In genomic region chr4:118758293-118758692, GRCh38 we compare ENCODE assay signal across 18 cellular contexts.
A peak's percentile ranks its signal among the peaks of the same experiment; 100 is the strongest.
DNase-seq lines count a peak whose midpoint lies in the region; ATAC-seq and TF ChIP-seq lines count a peak whose summit lies in the region.
"Had no signal": no experiment of that assay in that cellular context is flagged by ENCODE, and none has a peak within 500 bp of the region (broad histone marks: within the 10 kb centered on the region; RNA-seq: fewer than 3 reads in every experiment).

No MANE protein-coding gene starts in this region.

- H3K23ac ChIP-seq in IMR-90 (ENCODE audit: low read depth, low read length) = no peak overlapping the region

- peaks cover 17% of the 10 kb centered on the region for H3K36me3 ChIP-seq in IMR-90 (ENCODE audit: control insufficient read depth, insufficient read depth, low read length)
- H3K36me3 ChIP-seq in breast epithelium = no peaks in the 10 kb centered on the region
- no peaks in the 10 kb centered on the region for H3K36me3 ChIP-seq in hepatocyte (replicated peaks; ENCODE audit: insufficient read depth, low read depth)
- H3K36me3 ChIP-seq in spleen = peaks cover 0 to 59% (median 11%) of the 10 kb centered on the region in 6 donors

- WGBS in IMR-90 (ENCODE audit: extremely low coverage in 2 of 2, insufficient read length in 1 of 2), 2 experiments = no CpG with 5 or more reads among the region's 5 CpGs
- WGBS in hepatocyte (ENCODE audit: low lambda C conversion rate, missing lambda C conversion rate) = 47% methylated on average over 5 of the region's 5 CpGs
- 70 to 83% (median 81%) methylated on average over 5 of the region's 5 CpGs for WGBS in spleen, 5 donors

- no peaks in the 10 kb centered on the region for H3K9me3 Mint-ChIP-seq in Calu3 (ENCODE audit: low read depth, unreplicated experiment)

- peaks cover 36 to 62% of the 10 kb centered on the region in 2 experiments for H3K79me1 ChIP-seq in IMR-90 (ENCODE audit: low read depth in 1 of 2, low read length in 2 of 2)

- H3K14ac ChIP-seq in IMR-90 (replicated peaks; ENCODE audit: low read depth, low read length) = no peak overlapping the region

- peaks cover 23% of the 10 kb centered on the region for H3K9me1 ChIP-seq in IMR-90 (ENCODE audit: insufficient read depth, low read length)

- DNase-seq in IMR-90 (peak; percentile 85), breast epithelium (ENCODE audit: low spot score in 2 of 2) (no peak), hepatocyte (ENCODE audit: low spot score) (no peak), spleen (no peak), Calu3 (no peak), NCI-H2227 (lab: John Stamatoyannopoulos, UW; ENCODE audit: unreplicated experiment) (no peak)
- DNase-seq: activated CD8-positive, alpha-beta memory T cell treated with anti-CD3 and anti-CD28 coated beads, Interleukin-2, amount 50 U/mL, for 48 hours; DMS53; Kasumi-1; NCI-H146; NCI-H446 treated with DMSO at 0.1 percent for 48 hours; PC-3 had no signal

- CTCF ChIA-PET in IMR-90 (lab: Yijun Ruan, JAX) (no interaction called here), Calu3 (lab: Charles Lee) (no interaction called here)

- H3K4me1 Mint-ChIP-seq in Calu3 (ENCODE audit: low read depth, unreplicated experiment) = no peaks in the 10 kb centered on the region

- H3K9me2 ChIP-seq in hepatocyte (replicated peaks; ENCODE audit: insufficient read depth) = no peaks in the 10 kb centered on the region

- no peak overlapping the region for H3K4ac ChIP-seq in IMR-90 (ENCODE audit: low read depth, low read length)

- no peak for TF ChIP-seq RAD21 in IMR-90 (IDR thresholded peaks at IDR 0.05; ENCODE audit: low read length)

- TF ChIP-seq POLR2A in IMR-90 (IDR thresholded peaks at IDR 0.05; ENCODE audit: low read depth, low read length) (no peak), breast epithelium (IDR thresholded peaks at IDR 0.05) (no peak), spleen (IDR thresholded peaks at IDR 0.05) (no peak)

- H4K8ac ChIP-seq in IMR-90 (ENCODE audit: low read depth in 2 of 2, low read length in 2 of 2) = no peak overlapping the region

- H3K9me3 ChIP-seq in IMR-90 (ENCODE audit: control insufficient read depth, insufficient read depth, low read length) = no peaks in the 10 kb centered on the region
- H3K9me3 ChIP-seq in breast epithelium = no peaks in the 10 kb centered on the region
- no peaks in the 10 kb centered on the region for H3K9me3 ChIP-seq in hepatocyte (ENCODE audit: low read depth)
- H3K9me3 ChIP-seq in spleen = no peaks in the 10 kb centered on the region
- H3K9me3 ChIP-seq: HAP-1 had no signal

- no peak overlapping the region for H2AK5ac ChIP-seq in IMR-90 (ENCODE audit: low read depth, low read length)

- peak overlapping the region; percentile 83 for H2BK5ac ChIP-seq in IMR-90 (ENCODE audit: low read depth, low read length, poor library complexity, severe bottlenecking)

- H3K27me3 Mint-ChIP-seq in Calu3 (ENCODE audit: unreplicated experiment) = no peaks in the 10 kb centered on the region
- H3K27me3 Mint-ChIP-seq: activated naive CD8-positive, alpha-beta T cell; B cell had no signal

- intact Hi-C loops in IMR-90 (cut with micrococcal nuclease) = no loop called here
- intact Hi-C loops in breast epithelium (cut with DNase I; ENCODE audit: low total_unique reads) = no loop called here
- intact Hi-C loops in spleen (cut with DNase I; ENCODE audit: low total_unique reads) = no loop called here
- intact Hi-C loops in Calu3 (cut with micrococcal nuclease; ENCODE audit: unreplicated experiment) = no loop called here

- in situ Hi-C loops in IMR-90 (cut with MboI; ENCODE audit: low sequenced_read_pairs) = no loop called here

- no peaks in the 10 kb centered on the region for H3K36me3 Mint-ChIP-seq in Calu3 (ENCODE audit: insufficient read depth, unreplicated experiment)

- no peak overlapping the region for H2BK120ac ChIP-seq in IMR-90 (ENCODE audit: low read depth, low read length)

- ATAC-seq in IMR-90 (ENCODE audit: low read depth) (peak; percentile 27; the same call in 1 of the 2 replicates), HG02571 (IDR thresholded peaks at IDR 0.05; ENCODE audit: unreplicated experiment) (no peak), HG03469 (IDR thresholded peaks at IDR 0.05; ENCODE audit: unreplicated experiment) (no peak)
- ATAC-seq: PC-3 had no signal

- H3K18ac ChIP-seq in IMR-90 (ENCODE audit: low read depth, low read length) = no peak overlapping the region

- peaks cover 2% of the 10 kb centered on the region for H3K79me2 ChIP-seq in hepatocyte

- TF ChIP-seq CTCF in IMR-90 (conservative IDR thresholded peaks at IDR 0.05; ENCODE audit: low read depth, low read length) (no peak), breast epithelium (IDR thresholded peaks at IDR 0.05) (no peak), hepatocyte (IDR thresholded peaks at IDR 0.05; ENCODE audit: poor library complexity) (no peak), spleen (IDR thresholded peaks at IDR 0.05 in 8 of 11, conservative IDR thresholded peaks at IDR 0.05 in 3 of 11) (no peak), Calu3 (IDR thresholded peaks at IDR 0.05; ENCODE audit: unreplicated experiment) (no peak)

- no peak overlapping the region for H2BK20ac ChIP-seq in IMR-90 (ENCODE audit: low read depth, low read length)

- no peaks in the 10 kb centered on the region for H3K27me3 ChIP-seq in IMR-90 (ENCODE audit: control insufficient read depth, insufficient read depth, low read length)
- H3K27me3 ChIP-seq in breast epithelium = no peaks in the 10 kb centered on the region
- H3K27me3 ChIP-seq in hepatocyte = no peaks in the 10 kb centered on the region
- H3K27me3 ChIP-seq in spleen (replicated peaks in 1 of 7) = no peaks in the 10 kb centered on the region

- H3K4me3 ChIP-seq in IMR-90 (ENCODE audit: insufficient read depth, low read depth, low read length) (no peak overlapping the region), breast epithelium (no peak overlapping the region), hepatocyte (no peak overlapping the region), spleen (no peak overlapping the region)
- H3K4me3 ChIP-seq: HAP-1 had no signal

- BruUV-seq in IMR-90 (replicated peaks; lab: Mats Ljungman, UMichigan) = no TSS peak
- BruUV-seq in Calu3 (replicated peaks; lab: Mats Ljungman, UMichigan) = no TSS peak

- H3K4me1 ChIP-seq in IMR-90 (ENCODE audit: control insufficient read depth, insufficient read depth, low read length) (peaks cover 27% of the 10 kb centered on the region), breast epithelium (peaks cover 0 to 3% of the 10 kb centered on the region in 2 donors), hepatocyte (ENCODE audit: insufficient read depth) (peaks cover 53% of the 10 kb centered on the region), spleen (peaks cover 6 to 55% (median 17%) of the 10 kb centered on the region in 6 donors)

- H3K27ac Mint-ChIP-seq in Calu3 (ENCODE audit: unreplicated experiment) = no peak overlapping the region
- H3K27ac Mint-ChIP-seq: activated naive CD8-positive, alpha-beta T cell; B cell had no signal

- H2BK15ac ChIP-seq in IMR-90 (ENCODE audit: low read depth, low read length) = no peak overlapping the region

- POLR2A ChIA-PET in IMR-90 (lab: Charles Lee; ENCODE audit: unreplicated experiment) = no interaction called here

- H4K5ac ChIP-seq in IMR-90 (ENCODE audit: low read depth, low read length) = no peak overlapping the region

- no peak overlapping the region for H4K91ac ChIP-seq in IMR-90 (ENCODE audit: insufficient read depth, low read depth, low read length)

- H3K4me2 ChIP-seq in IMR-90 (ENCODE audit: low read depth, low read length) (no peak overlapping the region; the same call in 1 of the 2 replicates), hepatocyte (peak overlapping the region; percentile 15)

- H3K4me3 Mint-ChIP-seq in Calu3 (ENCODE audit: low read depth, unreplicated experiment) = no peak overlapping the region
- H3K4me3 Mint-ChIP-seq: activated naive CD8-positive, alpha-beta T cell; B cell had no signal

- H2AFZ ChIP-seq in IMR-90 (replicated peaks; ENCODE audit: low read length, poor library complexity) (no peak overlapping the region), hepatocyte (no peak overlapping the region)

- no peak overlapping the region for H3K56ac ChIP-seq in IMR-90 (ENCODE audit: extremely low read depth, insufficient read depth, low read length)

- H2AK9ac ChIP-seq in IMR-90 (replicated peaks; ENCODE audit: low read depth, low read length, poor library complexity) = no peak overlapping the region

- peaks cover 34% of the 10 kb centered on the region for H4K20me1 ChIP-seq in IMR-90 (ENCODE audit: insufficient read depth, low read length)
- H4K20me1 ChIP-seq in hepatocyte (ENCODE audit: insufficient read depth, poor library complexity, severe bottlenecking) = no peaks in the 10 kb centered on the region

- H3K9ac ChIP-seq in IMR-90 (ENCODE audit: low read depth, low read length) = no peak overlapping the region

- H3K27ac ChIP-seq in IMR-90 (ENCODE audit: insufficient read depth, low read length) (peak overlapping the region; percentile 55; the same call in 1 of the 2 replicates), breast epithelium (peak overlapping the region; percentile 58 to 80), hepatocyte (peak overlapping the region; percentile 59), spleen (peak overlapping the region in 7 of 8 donors; percentile 10 to 71 (median 59))
- H3K27ac ChIP-seq: epithelial cell of prostate had no signal

- dilution Hi-C loops in IMR-90 (cut with HindIII; ENCODE audit: low sequenced_read_pairs, unreplicated experiment) = no loop called here

TF ChIP-seq in IMR-90, 13 proteins besides CTCF, POLR2A, EP300 and RAD21 (continues in another document):
- TF ChIP-seq CEBPB (IDR thresholded peaks at IDR 0.05; ENCODE audit: low read depth, low read length) (no peak), CHD1 (IDR thresholded peaks at IDR 0.05; ENCODE audit: low read depth, low read length) (no peak), MAZ (IDR thresholded peaks at IDR 0.05; ENCODE audit: borderline replicate concordance, low read depth, low read length) (no peak), BHLHE40 (IDR thresholded peaks at IDR 0.05; ENCODE audit: low read depth, low read length) (no peak), SMC3 (IDR thresholded peaks at IDR 0.05; ENCODE audit: low read depth, low read length) (no peak), RCOR1 (IDR thresholded peaks at IDR 0.05; ENCODE audit: insufficient replicate concordance, low read length) (no peak), FOS (IDR thresholded peaks at IDR 0.05; ENCODE audit: low read depth, low read length) (no peak), USF2 (IDR thresholded peaks at IDR 0.05; ENCODE audit: low read depth, low read length) (no peak), MAFK (IDR thresholded peaks at IDR 0.05; ENCODE audit: low read depth, low read length) (no peak), MXI1 (IDR thresholded peaks at IDR 0.05; ENCODE audit: borderline replicate concordance, low read depth, low read length) (no peak)
